Comparison of ENCODE assay signal across 30 cellular contexts in the genomic region with DNA sequence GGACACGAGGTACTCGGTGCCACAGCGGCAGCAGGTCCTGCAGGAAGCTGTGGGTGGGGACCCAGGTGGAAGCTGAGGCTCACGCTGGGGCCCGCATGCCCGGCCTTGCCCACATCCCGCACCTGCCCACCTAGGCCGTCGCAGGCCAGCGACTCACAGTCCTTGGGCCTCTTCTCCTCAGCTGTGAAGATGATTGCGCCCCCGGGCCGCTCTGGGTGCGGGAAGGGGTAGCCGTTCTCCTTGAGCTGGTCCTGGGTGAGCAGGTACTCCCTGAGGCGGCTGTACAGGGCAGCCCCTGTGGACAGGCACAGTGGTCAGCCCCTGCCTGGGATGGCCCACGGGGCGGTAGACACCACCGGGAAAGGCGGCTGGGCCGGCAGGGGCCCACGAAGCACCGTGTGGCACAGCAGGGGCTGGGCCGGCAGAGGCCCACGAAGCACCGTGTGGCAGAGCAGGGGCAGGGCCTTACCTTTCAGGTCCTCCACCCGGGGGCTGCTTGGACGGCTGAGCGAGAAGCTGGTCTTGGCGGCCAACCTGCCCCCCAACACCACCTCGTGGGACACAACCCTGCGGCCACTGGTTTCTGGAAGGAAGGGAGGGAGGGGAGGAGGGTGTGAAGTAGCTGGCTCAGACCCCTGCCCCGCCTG.
"Had no signal": no experiment of that assay in that cellular context is flagged by ENCODE, and none has a peak within 500 bp of the region (broad histone marks: within the 10 kb centered on the region; RNA-seq: fewer than 3 reads in every experiment).

No MANE protein-coding gene starts in this region.

- H3K4me3 ChIP-seq: Peyer's patch had no signal

- ATAC-seq: activated CD8-positive, alpha-beta memory T cell treated with anti-CD3 and anti-CD28 coated beads, Interleukin-2, amount 10 ng/mL, durations not matched to agents 7 days and 5 days; activated naive CD8-positive, alpha-beta T cell treated with anti-CD3 and anti-CD28 coated beads, Interleukin-2, amount 50 U/mL, for 24 hours had no signal

- FAIRE-seq: bronchial epithelial cell had no signal

- H3K9me3 ChIP-seq: Peyer's patch had no signal

- H3K27ac ChIP-seq: Peyer's patch, WERI-Rb-1 had no signal

- DNase-seq: activated CD4-positive, alpha-beta memory T cell treated with anti-CD3 and anti-CD28 coated beads, Interleukin-2, amount 10 ng/mL, durations not matched to agents 7 days and 5 days; activated CD4-positive, alpha-beta T cell treated with anti-CD3 and anti-CD28 coated beads for 1 hour; activated CD4-positive, alpha-beta T cell treated with anti-CD3 and anti-CD28 coated beads for 48 hours; activated CD4-positive, CD25-positive, alpha-beta regulatory T cell; activated CD8-positive, alpha-beta memory T cell treated with anti-CD3 and anti-CD28 coated beads for 24 hours; activated CD8-positive, alpha-beta memory T cell treated with anti-CD3 and anti-CD28 coated beads, Interleukin-2, amount 10 ng/mL, durations not matched to agents 7 days and 5 days; activated CD8-positive, alpha-beta memory T cell treated with anti-CD3 and anti-CD28 coated beads, Interleukin-2, amount 50 U/mL, for 48 hours; activated effector memory CD4-positive, alpha-beta T cell treated with Interleukin-2 at 50 U/mL for 16 hours; activated naive CD4-positive, alpha-beta T cell treated with anti-CD3 and anti-CD28 coated beads, Interleukin-2, amount 10 ng/mL, durations not matched to agents 7 days and 5 days; activated naive CD8-positive, alpha-beta T cell treated with anti-CD3 and anti-CD28 coated beads, Interleukin-2, amount 50 U/mL, for 24 hours; activated T-cell treated with anti-CD3 and anti-CD28 coated beads, Interleukin-2, amount 50 U/mL, for 48 hours; anterior cingulate cortex; central memory CD4-positive, alpha-beta T cell; Karpas-422; KBM-7; NCI-H1105; NCI-H1417 treated with DMSO at 0.1 percent for 48 hours; NCI-H187 treated with DMSO at 0.1 percent for 48 hours; NCI-H2081; NCI-H2171 treated with DMSO at 0.1 percent for 48 hours; NCI-H2227 treated with DMSO at 0.1 percent for 48 hours; NCI-H446; NCI-H510A treated with DMSO at 0.1 percent for 48 hours; Peyer's patch; Right ventricle myocardium superior; SW 1271; T-helper 1 cell; T1000; WERI-Rb-1 had no signal

- H3K27me3 ChIP-seq: Peyer's patch had no signal
